In genomic region chr5:107651326-107651725, GRCh38 we compare ENCODE assay signal across 19 cellular contexts.
"Had no signal": no experiment of that assay in that cellular context is flagged by ENCODE, and none has a peak within 500 bp of the region (broad histone marks: within the 10 kb centered on the region; RNA-seq: fewer than 3 reads in every experiment).

No MANE protein-coding gene starts in this region.

- DNase-seq: erythroblast; foreskin keratinocyte; head of caudate nucleus; hippocampal formation; immature natural killer cell; kidney; left cardiac atrium; left ventricle myocardium inferior; lower lobe of right lung; midbrain; occipital lobe; pancreas; psoas muscle; retina; right lobe of liver; stimulated activated CD4-positive, alpha-beta T cell treated with anti-CD3 and anti-CD28 coated beads, Interleukin-4, amount 100 ng/mL, for 24 hours; tibial artery; upper lobe of left lung; uterus had no signal

- H3K4me1 ChIP-seq: pancreas, right lobe of liver, upper lobe of left lung, uterus had no signal

- H3K4me3 ChIP-seq: left ventricle myocardium inferior, lower lobe of right lung, pancreas, psoas muscle, right lobe of liver, tibial artery, upper lobe of left lung, uterus had no signal

- H3K27ac ChIP-seq: foreskin keratinocyte, left ventricle myocardium inferior, lower lobe of right lung, pancreas, psoas muscle, right lobe of liver, tibial artery, upper lobe of left lung, uterus had no signal

- H3K36me3 ChIP-seq: left ventricle myocardium inferior, lower lobe of right lung, pancreas, right lobe of liver, tibial artery, upper lobe of left lung, uterus had no signal

- H3K9me3 ChIP-seq: left ventricle myocardium inferior, lower lobe of right lung, pancreas, psoas muscle, right lobe of liver, tibial artery, upper lobe of left lung, uterus had no signal

- H3K27me3 ChIP-seq: foreskin keratinocyte, pancreas, right lobe of liver, tibial artery, upper lobe of left lung, uterus had no signal
